ENCODE assay signal across 10 cellular contexts in genomic region chr6:36914227-36914794, GRCh38. TPM values are rescaled to one million over a fixed set of nuclear protein-coding genes. Genes with fewer than 3 reads are reported as not detected.
DNase-seq lines count a peak whose midpoint lies in the region; ATAC-seq and TF ChIP-seq lines count a peak whose summit lies in the region.
"Had no signal": no experiment of that assay in that cellular context is flagged by ENCODE, and none has a peak within 500 bp of the region (broad histone marks: within the 10 kb centered on the region; RNA-seq: fewer than 3 reads in every experiment).

No MANE protein-coding gene starts in this region.

- H3K27me3 ChIP-seq in Caco-2 (replicated peaks; ENCODE audit: control insufficient read depth, insufficient read depth, low read length) (no peaks in the 10 kb centered on the region), brain microvascular endothelial cell (replicated peaks) (no peaks in the 10 kb centered on the region), mesendoderm (ENCODE audit: insufficient read depth, low read length, poor library complexity) (no peaks in the 10 kb centered on the region)

- no peaks in the 10 kb centered on the region for H3K79me1 ChIP-seq in mesendoderm (ENCODE audit: low read length)

- H3K56ac ChIP-seq in mesendoderm (ENCODE audit: low read length): no peak overlapping the region

- H3K9ac ChIP-seq in mesendoderm (ENCODE audit: low read length): no peak overlapping the region

- H3K4me2 ChIP-seq in mesendoderm (ENCODE audit: low read length): no peak overlapping the region

- intact Hi-C loops in Caco-2 (cut with micrococcal nuclease; ENCODE audit: unreplicated experiment): loop anchor here (1.0 to 10.0 kb wide), 3 partner anchors 29 to 290 kb away; partner anchors contain the start of gene C6orf89

- H3K18ac ChIP-seq in mesendoderm (ENCODE audit: low read length): no peak overlapping the region

- in situ Hi-C loops in brain microvascular endothelial cell (cut with HindIII; ENCODE audit: low pct_ligation_motif_present, low sequenced_read_pairs): no loop called here

- H2BK15ac ChIP-seq in mesendoderm (replicated peaks; ENCODE audit: low read depth): no peak overlapping the region

- H4K8ac ChIP-seq in mesendoderm (ENCODE audit: low read depth, low read length): no peak overlapping the region

- no peak overlapping the region for H3K4ac ChIP-seq in mesendoderm (ENCODE audit: low read depth, low read length)

- TF ChIP-seq CTCF in Caco-2 (IDR thresholded peaks at IDR 0.05; ENCODE audit: insufficient read depth in 1 of 2, low read depth in 1 of 2, low read length in 1 of 2, severe bottlenecking in 1 of 2, unreplicated experiment in 1 of 2) (peak; percentile 39 to 54), brain microvascular endothelial cell (IDR thresholded peaks at IDR 0.05; ENCODE audit: low read depth, low read length, missing control alignments) (peak; percentile 61)

- peak overlapping the region; percentile 34 for H3K27ac Mint-ChIP-seq in Caco-2 (ENCODE audit: unreplicated experiment)

- no peak overlapping the region for H3K27ac ChIP-seq in brain microvascular endothelial cell
- no peak overlapping the region for H3K27ac ChIP-seq in mesendoderm (ENCODE audit: low read depth, low read length)
- H3K27ac ChIP-seq: HL-60 had no signal

- H3K4me3 ChIP-seq in Caco-2 (ENCODE audit: low read depth, low read length) (no peak overlapping the region), brain microvascular endothelial cell (ENCODE audit: low read depth, low read length) (no peak overlapping the region), mesendoderm (ENCODE audit: low read length) (no peak overlapping the region)

- ATAC-seq in HG02938 (IDR thresholded peaks at IDR 0.05; ENCODE audit: unreplicated experiment): no peak
- ATAC-seq in GM19328 (IDR thresholded peaks at IDR 0.05; ENCODE audit: unreplicated experiment): no peak
- ATAC-seq in HG03196 (IDR thresholded peaks at IDR 0.05; ENCODE audit: unreplicated experiment): no peak

- H3K23ac ChIP-seq in mesendoderm (ENCODE audit: low read length): no peak overlapping the region

- no peaks in the 10 kb centered on the region for H3K36me3 Mint-ChIP-seq in Caco-2 (ENCODE audit: insufficient read depth, unreplicated experiment)

- no peak overlapping the region for H2AK5ac ChIP-seq in mesendoderm (ENCODE audit: low read length)

- CTCF ChIA-PET in Caco-2 (lab: Charles Lee): interaction anchor here (0.6 to 1.5 kb wide), 14 partner anchors 22 to 735 kb away, joined by 3 to 21 read pairs (median 4); partner anchors contain the start of gene C6orf89

- no peaks in the 10 kb centered on the region for H3K36me3 ChIP-seq in Caco-2 (ENCODE audit: control insufficient read depth, insufficient read depth, low read length)
- H3K36me3 ChIP-seq in brain microvascular endothelial cell (replicated peaks): peaks cover 25% of the 10 kb centered on the region
- no peaks in the 10 kb centered on the region for H3K36me3 ChIP-seq in mesendoderm (ENCODE audit: control insufficient read depth, insufficient read depth, low read length)

- peaks cover 16% of the 10 kb centered on the region for H3K4me1 ChIP-seq in Caco-2
- H3K4me1 ChIP-seq in mesendoderm (ENCODE audit: control insufficient read depth, low read depth, low read length): no peaks in the 10 kb centered on the region

- no peak overlapping the region for H2BK120ac ChIP-seq in mesendoderm (ENCODE audit: low read depth, low read length)

- H3K79me2 ChIP-seq in mesendoderm (ENCODE audit: control insufficient read depth, insufficient read depth, low read length): no peaks in the 10 kb centered on the region

- no peak overlapping the region for H4K5ac ChIP-seq in mesendoderm (ENCODE audit: low read length)

- H3K4me1 Mint-ChIP-seq in Caco-2 (ENCODE audit: low read depth, unreplicated experiment): peaks cover 7% of the 10 kb centered on the region

- no peaks in the 10 kb centered on the region for H3K9me3 ChIP-seq in Caco-2

- no peaks in the 10 kb centered on the region for H3K9me3 Mint-ChIP-seq in Caco-2 (ENCODE audit: unreplicated experiment)
- H3K9me3 Mint-ChIP-seq: stimulated activated naive CD8-positive, alpha-beta T cell treated with anti-CD3 and anti-CD28 coated beads, Interleukin-15, Interleukin-2, amounts not matched to agents 100 ng/mL and 50 ng/mL, for 24 hours had no signal

- POLR2A ChIA-PET in Caco-2 (lab: Charles Lee): interaction anchor here (0.6 to 1.9 kb wide), 6 partner anchors 10 to 612 kb away, joined by 3 to 13 read pairs (median 5); partner anchors contain the start of gene MTCH1

- H3K27me3 Mint-ChIP-seq in Caco-2 (ENCODE audit: insufficient read depth, unreplicated experiment): no peaks in the 10 kb centered on the region
- H3K27me3 Mint-ChIP-seq: stimulated activated naive CD8-positive, alpha-beta T cell treated with anti-CD3 and anti-CD28 coated beads, Interleukin-15, Interleukin-2, amounts not matched to agents 100 ng/mL and 50 ng/mL, for 24 hours had no signal

- no CpG with 5 or more reads among the region's 10 CpGs for WGBS in mesendoderm (ENCODE audit: extremely low coverage, insufficient coverage, low lambda C conversion rate)

- no peak overlapping the region for H2BK5ac ChIP-seq in mesendoderm (ENCODE audit: low read length)

- BruUV-seq in Caco-2 (replicated peaks; lab: Mats Ljungman, UMichigan): no TSS peak

- H3K4me3 Mint-ChIP-seq in Caco-2 (ENCODE audit: unreplicated experiment): no peak overlapping the region
- H3K4me3 Mint-ChIP-seq: stimulated activated naive CD8-positive, alpha-beta T cell treated with anti-CD3 and anti-CD28 coated beads, Interleukin-15, Interleukin-2, amounts not matched to agents 100 ng/mL and 50 ng/mL, for 24 hours had no signal

- peak; percentile 63 to 75 for DNase-seq in Caco-2
- peak; percentile 75 for DNase-seq in NCI-H226
- DNase-seq in brain microvascular endothelial cell: no peak
- DNase-seq in mesendoderm: peak; percentile 84
- DNase-seq in NCI-H1930 (lab: John Stamatoyannopoulos, UW): no peak

RNA-seq across cellular contexts. Expression of gene C6orf89, which starts 28.6 kb away (rescaled TPM):
- 24.4 and 24.5 TPM in 2 replicates for total RNA-seq in Caco-2 (2022)
- 7.4 TPM for polyA plus RNA-seq in mesendoderm (2013, experiment 1 of 2)
- polyA plus RNA-seq in mesendoderm (2013, experiment 2 of 2): 7.1 TPM

RNA-seq across cellular contexts. Expression of gene PPIL1, which starts 39.7 kb away (rescaled TPM):
- total RNA-seq in Caco-2 (2022): 57.7 and 61.2 TPM in 2 replicates
- 105 TPM for polyA plus RNA-seq in mesendoderm (2013, experiment 1 of 2)
- 104 TPM for polyA plus RNA-seq in mesendoderm (2013, experiment 2 of 2)

RNA-seq across cellular contexts. Expression of gene PI16, which starts 40.2 kb away (rescaled TPM):
- not detected in 2 replicates for total RNA-seq in Caco-2 (2022)
- not detected for polyA plus RNA-seq in mesendoderm (2013, experiment 1 of 2)
- polyA plus RNA-seq in mesendoderm (2013, experiment 2 of 2): not detected

Comparison
In these comparisons a context has a peak if more than half of its experiments do, and no peak if none do; other contexts are left out.
1. DNase-seq: peak in Caco-2 (2 of 2), NCI-H226 (single experiment) and mesendoderm (single experiment); none in brain microvascular endothelial cell (single experiment) and NCI-H1930 (0 of 2).